Comparison of ENCODE assay signal across 12 cellular contexts in genomic region chr5:56685503-56686217, GRCh38.
DNase-seq lines count a peak whose midpoint lies in the region; ATAC-seq and FAIRE-seq lines count a peak whose summit lies in the region.
"Had no signal": no experiment of that assay in that cellular context is flagged by ENCODE, and none has a peak within 500 bp of the region (broad histone marks: within the 10 kb centered on the region; RNA-seq: fewer than 3 reads in every experiment).

No MANE protein-coding gene starts in this region.

- H3K4me3 Mint-ChIP-seq in CD4-positive, CD25-positive, alpha-beta regulatory T cell, result peak overlapping the region; percentile 16 to 58 (median 38)

- H3K27ac Mint-ChIP-seq in CD4-positive, CD25-positive, alpha-beta regulatory T cell, result peak overlapping the region; percentile 79 to 93 (median 90)

- H3K27ac ChIP-seq in CD4-positive, CD25-positive, alpha-beta regulatory T cell (ENCODE audit: insufficient read depth, low read length, poor library complexity, severe bottlenecking), result peak overlapping the region; percentile 75
- peak overlapping the region; percentile 36 for H3K27ac ChIP-seq in Karpas-422 (ENCODE audit: low read length)
- no peak overlapping the region for H3K27ac ChIP-seq in SJCRH30
- H3K27ac ChIP-seq: left ventricle myocardium inferior, psoas muscle had no signal

- H3K4me2 ChIP-seq in Karpas-422 (ENCODE audit: low read depth, low read length, poor library complexity, severe bottlenecking), result peak overlapping the region; percentile 57

- peaks cover 4% of the 10 kb centered on the region for H3K27me3 Mint-ChIP-seq in CD4-positive, CD25-positive, alpha-beta regulatory T cell

- H4K20me1 ChIP-seq in Karpas-422 (ENCODE audit: insufficient read depth, low read depth, low read length), result no peaks in the 10 kb centered on the region

- no peaks in the 10 kb centered on the region for H3K9me3 ChIP-seq in CD4-positive, CD25-positive, alpha-beta regulatory T cell (ENCODE audit: control insufficient read depth in 2 of 2, low read length in 2 of 2)
- H3K9me3 ChIP-seq in Karpas-422 (ENCODE audit: low read length), result no peaks in the 10 kb centered on the region
- no peaks in the 10 kb centered on the region for H3K9me3 ChIP-seq in SJCRH30 (replicated peaks)
- H3K9me3 ChIP-seq: left ventricle myocardium inferior, psoas muscle had no signal

- no peak overlapping the region for H3K9ac ChIP-seq in Karpas-422 (ENCODE audit: low read length)

- no peaks in the 10 kb centered on the region for H3K27me3 ChIP-seq in CD4-positive, CD25-positive, alpha-beta regulatory T cell (ENCODE audit: control insufficient read depth, insufficient read depth, low read length)
- H3K27me3 ChIP-seq in Karpas-422 (ENCODE audit: low read length) (no peaks in the 10 kb centered on the region), SJCRH30 (no peaks in the 10 kb centered on the region)

- peaks cover 5% of the 10 kb centered on the region for H3K36me3 Mint-ChIP-seq in CD4-positive, CD25-positive, alpha-beta regulatory T cell

- peak overlapping the region; percentile 32; the same call in 1 of the 2 replicates for H2AFZ ChIP-seq in Karpas-422 (ENCODE audit: low read length)

- no peaks in the 10 kb centered on the region for H3K79me2 ChIP-seq in Karpas-422 (ENCODE audit: low read length)

- H3K36me3 ChIP-seq in CD4-positive, CD25-positive, alpha-beta regulatory T cell (ENCODE audit: control insufficient read depth, insufficient read depth, low read length), result no peaks in the 10 kb centered on the region
- H3K36me3 ChIP-seq in Karpas-422 (ENCODE audit: insufficient read depth, low read length) (0 out of 2 replicates have a peak, but pooled peaks cover 4% of the 10 kb centered on the region), SJCRH30 (no peaks in the 10 kb centered on the region)
- H3K36me3 ChIP-seq: left ventricle myocardium inferior had no signal

- H3K9me2 ChIP-seq in Karpas-422 (replicated peaks; ENCODE audit: insufficient read depth, low read length), result no peaks in the 10 kb centered on the region

- FAIRE-seq in GM19239 (lab: Jason Lieb, UNC), result peak; percentile 52

- H3K9me3 Mint-ChIP-seq in CD4-positive, CD25-positive, alpha-beta regulatory T cell, result peaks cover 0 to 3% (median 0%) of the 10 kb centered on the region in 7 donors

- ATAC-seq in CD4-positive, CD25-positive, alpha-beta regulatory T cell (ENCODE audit: low read depth in 2 of 2), result no peak
- no peak for ATAC-seq in HG02840 (IDR thresholded peaks at IDR 0.05; ENCODE audit: low FRiP score, unreplicated experiment)
- ATAC-seq: psoas muscle had no signal

- H3K4me1 ChIP-seq in CD4-positive, CD25-positive, alpha-beta regulatory T cell (ENCODE audit: control insufficient read depth, insufficient read depth, low read length, poor library complexity, severe bottlenecking), result peaks cover 97% of the 10 kb centered on the region
- H3K4me1 ChIP-seq in Karpas-422 (ENCODE audit: low read length) (peaks cover 38% of the 10 kb centered on the region), SJCRH30 (no peaks in the 10 kb centered on the region)
- H3K4me1 ChIP-seq: psoas muscle had no signal

- peak overlapping the region; percentile 16 for H3K4me3 ChIP-seq in CD4-positive, CD25-positive, alpha-beta regulatory T cell (ENCODE audit: low read depth, low read length)
- H3K4me3 ChIP-seq in Karpas-422 (ENCODE audit: low read length) (0 out of 2 replicates have a peak overlapping the region, but pooled peaks have one; percentile 27), SJCRH30 (no peak overlapping the region)
- H3K4me3 ChIP-seq: left ventricle myocardium inferior, psoas muscle had no signal

- H3K4me1 Mint-ChIP-seq in CD4-positive, CD25-positive, alpha-beta regulatory T cell, result peaks cover 41 to 99% (median 76%) of the 10 kb centered on the region in 4 donors

- DNase-seq in CD4-positive, CD25-positive, alpha-beta regulatory T cell, result no peak
- no peak for DNase-seq in GM19239 (ENCODE audit: insufficient read length, low spot score)
- no peak for DNase-seq in Karpas-422
- peak; percentile 55 for DNase-seq in kidney tubule cell (ENCODE audit: low spot score)
- DNase-seq in ecto neural progenitor cell (ENCODE audit: low spot score), result no peak
- no peak for DNase-seq in SJCRH30
- DNase-seq in GDM1 (lab: John Stamatoyannopoulos, UW), result no peak
- DNase-seq: foreskin melanocyte, left ventricle myocardium inferior, psoas muscle, Right ventricle myocardium superior had no signal
